21 cellular contexts compared by ENCODE assay signal in genomic region chr10:71961831-71962230, GRCh38. TPM values are rescaled to one million over a fixed set of nuclear protein-coding genes. Genes with fewer than 3 reads are reported as not detected.
DNase-seq lines count a peak whose midpoint lies in the region; ATAC-seq and TF ChIP-seq lines count a peak whose summit lies in the region.
"Had no signal": no experiment of that assay in that cellular context is flagged by ENCODE, and none has a peak within 500 bp of the region (broad histone marks: within the 10 kb centered on the region; RNA-seq: fewer than 3 reads in every experiment).

No MANE protein-coding gene starts in this region.

- H3K79me2 ChIP-seq in smooth muscle cell (ENCODE audit: low read depth) = peaks cover 19% of the 10 kb centered on the region

- H4K20me1 ChIP-seq in smooth muscle cell (ENCODE audit: low read depth) = peaks cover 9% of the 10 kb centered on the region

- peaks cover 6% of the 10 kb centered on the region for H3F3A ChIP-seq in smooth muscle cell (ENCODE audit: low read depth)

- H3K27me3 Mint-ChIP-seq in chondrocyte (ENCODE audit: low read depth) (no peaks in the 10 kb centered on the region), neural crest cell (ENCODE audit: low read depth) (peaks cover 11% of the 10 kb centered on the region), type B pancreatic cell (peaks cover 11% of the 10 kb centered on the region)

- no peaks in the 10 kb centered on the region for H3K36me3 ChIP-seq in heart right ventricle
- H3K36me3 ChIP-seq in smooth muscle cell (ENCODE audit: low read depth) = no peaks in the 10 kb centered on the region
- H3K36me3 ChIP-seq: HAP-1 had no signal

- H3K4me1 ChIP-seq in heart right ventricle = peaks cover 11 to 37% (median 31%) of the 10 kb centered on the region in 9 donors
- peaks cover 15% of the 10 kb centered on the region for H3K4me1 ChIP-seq in smooth muscle cell (ENCODE audit: low read depth)

- peaks cover 0 to 28% (median 0%) of the 10 kb centered on the region in 7 donors for H3K27me3 ChIP-seq in heart right ventricle
- H3K27me3 ChIP-seq in smooth muscle cell (ENCODE audit: low read depth) = no peaks in the 10 kb centered on the region

- no peak overlapping the region for H2AFZ ChIP-seq in smooth muscle cell (ENCODE audit: low read depth)
- H2AFZ ChIP-seq: GM23248 had no signal

- H3K4me3 ChIP-seq in heart right ventricle (no peak overlapping the region), smooth muscle cell (no peak overlapping the region)
- H3K4me3 ChIP-seq: A549, GM12878, GM23248, HAP-1 had no signal

- no peak overlapping the region for H3K4me3 Mint-ChIP-seq in chondrocyte (ENCODE audit: unreplicated experiment)
- H3K4me3 Mint-ChIP-seq in neural crest cell = peak overlapping the region; percentile 85
- H3K4me3 Mint-ChIP-seq in type B pancreatic cell = peak overlapping the region; percentile 55

- H3K27ac ChIP-seq in heart right ventricle (no peak overlapping the region), smooth muscle cell (ENCODE audit: low read depth) (no peak overlapping the region)
- H3K27ac ChIP-seq: 22Rv1, A549, C4-2B, GM23248 had no signal

- no peaks in the 10 kb centered on the region for H3K9me3 ChIP-seq in heart right ventricle
- H3K9me3 ChIP-seq in smooth muscle cell (replicated peaks; ENCODE audit: low read depth) = no peaks in the 10 kb centered on the region
- H3K9me3 ChIP-seq: A549, HAP-1 had no signal

- H3K4me1 Mint-ChIP-seq in chondrocyte (ENCODE audit: low read depth) (peaks cover 31% of the 10 kb centered on the region), neural crest cell (peaks cover 34% of the 10 kb centered on the region), type B pancreatic cell (ENCODE audit: unreplicated experiment) (peaks cover 49% of the 10 kb centered on the region)

- WGBS in heart right ventricle, 2 donors = 94 to 95% methylated on average over 10 of the region's 10 CpGs
- 96% methylated on average over 6 of the region's 10 CpGs for WGBS in smooth muscle cell (ENCODE audit: low lambda C conversion rate)

- H3K36me3 Mint-ChIP-seq in chondrocyte (ENCODE audit: low read depth) (peaks cover 2% of the 10 kb centered on the region), neural crest cell (ENCODE audit: low read depth) (peaks cover 6% of the 10 kb centered on the region), type B pancreatic cell (no peaks in the 10 kb centered on the region)
- H3K36me3 Mint-ChIP-seq: CD4-positive, alpha-beta memory T cell had no signal

- H3K4me2 ChIP-seq in smooth muscle cell = no peak overlapping the region
- H3K4me2 ChIP-seq: A549 had no signal

- H3K27ac Mint-ChIP-seq in chondrocyte (ENCODE audit: unreplicated experiment) (peak overlapping the region; percentile 4), neural crest cell (ENCODE audit: unreplicated experiment) (no peak overlapping the region), type B pancreatic cell (no peak overlapping the region)
- H3K27ac Mint-ChIP-seq: CD4-positive, alpha-beta memory T cell had no signal

- ATAC-seq in heart right ventricle = no peak
- ATAC-seq in HG03139 (IDR thresholded peaks at IDR 0.05; ENCODE audit: unreplicated experiment) = no peak
- ATAC-seq: A549, GM12878 had no signal

- no peak overlapping the region for H3K9ac ChIP-seq in smooth muscle cell (ENCODE audit: low read depth)
- H3K9ac ChIP-seq: GM23248 had no signal

- DNase-seq in cardiac septum (ENCODE audit: low spot score) = peak; percentile 43
- no peak for DNase-seq in heart right ventricle
- no peak for DNase-seq in chondrocyte (ENCODE audit: low spot score)
- DNase-seq in neural crest cell (ENCODE audit: low read depth, low spot score) = no peak
- DNase-seq in type B pancreatic cell (ENCODE audit: extremely low spot score, unreplicated experiment) = no peak
- no peak for DNase-seq in smooth muscle cell (lab: John Stamatoyannopoulos, UW; ENCODE audit: unreplicated experiment)
- no peak for DNase-seq in activated CD4-positive, alpha-beta T cell treated with anti-CD3 and anti-CD28 coated beads, Interleukin-2, amount 50 U/mL, for 48 hours
- DNase-seq: AML-193; Calu3; CD4-positive, alpha-beta memory T cell; DMS 273 treated with DMSO at 0.1 percent for 48 hours; DMS53; DND-41; EL; GM23248 had no signal

- TF ChIP-seq CTCF in heart right ventricle (IDR thresholded peaks at IDR 0.05) (no peak), chondrocyte (IDR thresholded peaks at IDR 0.05) (no peak), neural crest cell (conservative IDR thresholded peaks at IDR 0.05) (no peak), type B pancreatic cell (conservative IDR thresholded peaks at IDR 0.05) (no peak), smooth muscle cell (IDR thresholded peaks at IDR 0.05; ENCODE audit: borderline replicate concordance, insufficient read depth, poor library complexity, severe bottlenecking) (no peak)

- H3K9me3 Mint-ChIP-seq in chondrocyte (ENCODE audit: low read depth) (peaks cover 2% of the 10 kb centered on the region), neural crest cell (no peaks in the 10 kb centered on the region), type B pancreatic cell (peaks cover 9% of the 10 kb centered on the region)

- intact Hi-C loops in cardiac septum (cut with DNase I) = loop anchor here (5.0 kb wide), 1 partner anchor 35 kb away; no protein-coding TSS in a partner anchor
- intact Hi-C loops in heart right ventricle (cut with DNase I) = loop anchor here in 7 of 10 donors (2.0 to 10.0 kb wide), 9 partner anchors 45 to 375 kb away; partner anchors contain the start of genes ANAPC16 (in 1 of the 7) and ASCC1 (in 1 of the 7)

RNA-seq across cellular contexts. Expression of gene CHST3, which starts 2.4 kb away (rescaled TPM):
- total RNA-seq in cardiac septum = 24.4 TPM
- 10 to 100 TPM; 14.5 to 28.7 (median 21.3) TPM for total RNA-seq in heart right ventricle
- 10 to 100 TPM in 1 of 2 donors, 1 to 10 TPM in 1; 6.3 to 12.0 TPM for polyA plus RNA-seq in heart right ventricle
- 43.9 to 65.4 TPM (median 63.2 TPM) in 3 replicates for total RNA-seq in chondrocyte
- total RNA-seq in neural crest cell = 24.5 and 25.8 TPM in 2 replicates
- total RNA-seq in type B pancreatic cell (ENCODE audit: low replicate concordance) = 11.8 and 21.7 TPM in 2 replicates
- total RNA-seq in smooth muscle cell = 10.6 and 13.6 TPM in 2 replicates
- polyA plus RNA-seq in smooth muscle cell = 7.0 and 8.5 TPM in 2 replicates
- total RNA-seq: CD4-positive, alpha-beta memory T cell had no signal
- polyA plus RNA-seq: CD4-positive, alpha-beta memory T cell had no signal
